ENCODE assay signal across 8 cellular contexts in the genomic region with DNA sequence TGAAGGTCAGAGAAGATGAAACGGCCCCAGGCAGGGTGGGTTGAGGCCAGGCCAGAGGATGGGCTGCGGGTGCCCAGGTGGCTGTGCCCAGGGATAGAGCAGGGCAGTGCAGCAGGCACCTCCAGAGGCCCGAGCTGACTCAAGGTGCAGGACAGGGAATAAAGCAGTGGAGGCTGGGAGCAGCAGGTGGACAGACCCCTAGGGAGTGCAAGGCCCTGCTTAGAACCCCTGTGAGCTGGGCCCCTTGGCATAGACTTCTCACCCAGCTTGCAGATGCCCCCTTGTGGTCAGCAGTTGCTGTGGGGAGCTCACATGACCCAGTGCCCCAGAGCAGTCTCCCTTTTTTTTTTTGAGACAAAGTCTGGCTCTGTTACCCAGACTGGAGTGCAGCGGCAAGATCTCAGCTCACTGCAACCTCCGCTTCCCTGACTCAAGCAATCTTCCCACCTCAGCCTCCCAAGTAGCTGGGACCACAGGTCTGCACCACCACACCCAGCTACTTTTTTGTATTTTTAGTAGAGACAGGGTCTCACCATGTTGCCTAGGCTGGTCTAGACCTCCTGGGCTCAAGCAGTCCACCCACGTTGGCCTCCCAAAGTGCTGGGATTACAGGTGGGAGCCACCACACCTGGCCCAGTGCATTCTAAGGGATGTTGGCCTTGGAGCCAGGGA.
DNase-seq lines count a peak whose midpoint lies in the region; ATAC-seq and TF ChIP-seq lines count a peak whose summit lies in the region.

No MANE protein-coding gene starts in this region.

- TF ChIP-seq POLR2A in erythroblast (IDR thresholded peaks at IDR 0.05; ENCODE audit: low read length) (no peak), thyroid gland (IDR thresholded peaks at IDR 0.05) (no peak)

- 84 to 88% methylated on average over 6 of the region's 6 CpGs for WGBS in thyroid gland, 2 donors

- no peaks in the 10 kb centered on the region for H3K9me3 ChIP-seq in thyroid gland

- H3K9me3 Mint-ChIP-seq in activated CD8-positive, alpha-beta memory T cell treated with anti-CD3 and anti-CD28 coated beads, Interleukin-2, amount 10 ng/mL, durations not matched to agents 7 days and 5 days (ENCODE audit: low read depth): no peaks in the 10 kb centered on the region
- no peaks in the 10 kb centered on the region for H3K9me3 Mint-ChIP-seq in natural killer cell treated with Interleukin-12 subunit alpha and Interleukin-12 subunit beta and Interleukin-15 and Interleukin-18, amount 100 ng/mL, for 72 hours

- in situ Hi-C loops in ACHN (cut with HindIII; ENCODE audit: low pct_ligation_motif_present, low pct_unique_long_range_greater_than_20kb, low sequenced_read_pairs): no loop called here
- in situ Hi-C loops in GM13977 (cut with MboI; ENCODE audit: low pct_unique_long_range_greater_than_20kb, low sequenced_read_pairs, unreplicated experiment): loop anchor here (25.0 kb wide), 1 partner anchor 140 kb away; no protein-coding TSS in a partner anchor

- H3K27me3 Mint-ChIP-seq in activated CD8-positive, alpha-beta memory T cell treated with anti-CD3 and anti-CD28 coated beads, Interleukin-2, amount 10 ng/mL, durations not matched to agents 7 days and 5 days: no peaks in the 10 kb centered on the region
- H3K27me3 Mint-ChIP-seq in natural killer cell treated with Interleukin-12 subunit alpha and Interleukin-12 subunit beta and Interleukin-15 and Interleukin-18, amount 100 ng/mL, for 72 hours: peaks cover 28 to 41% of the 10 kb centered on the region in 2 donors

- H3K36me3 ChIP-seq in thyroid gland: no peaks in the 10 kb centered on the region

- DNase-seq in ACHN (peak; percentile 54), GM13977 (ENCODE audit: low spot score) (peak; percentile 86), NCI-H526 (lab: John Stamatoyannopoulos, UW) (peak; percentile 8 to 80), erythroblast (lab: John Stamatoyannopoulos, UW) (peak; percentile 55 to 65), thyroid gland (peak; percentile 55 to 68)
- DNase-seq in activated CD8-positive, alpha-beta memory T cell treated with anti-CD3 and anti-CD28 coated beads, Interleukin-2, amount 10 ng/mL, durations not matched to agents 7 days and 5 days: peak; percentile 70
- DNase-seq in natural killer cell treated with Interleukin-12 subunit alpha and Interleukin-12 subunit beta and Interleukin-15 and Interleukin-18, amount 100 ng/mL, for 72 hours (ENCODE audit: low spot score): peak; percentile 61

- TF ChIP-seq CTCF in GM13977 (IDR thresholded peaks at IDR 0.05; ENCODE audit: extremely low read depth, insufficient read depth, missing control alignments) (peak; percentile 70), thyroid gland (IDR thresholded peaks at IDR 0.05) (peak in 4 of 6 experiments; percentile 35 to 61 (median 54))

- H3K27ac ChIP-seq in thyroid gland: no peak overlapping the region

- peaks cover 8% of the 10 kb centered on the region for H3K4me1 Mint-ChIP-seq in activated CD8-positive, alpha-beta memory T cell treated with anti-CD3 and anti-CD28 coated beads, Interleukin-2, amount 10 ng/mL, durations not matched to agents 7 days and 5 days
- peaks cover 0 to 5% of the 10 kb centered on the region in 2 donors for H3K4me1 Mint-ChIP-seq in natural killer cell treated with Interleukin-12 subunit alpha and Interleukin-12 subunit beta and Interleukin-15 and Interleukin-18, amount 100 ng/mL, for 72 hours (ENCODE audit: low read depth in 2 of 2)

- ATAC-seq in activated CD8-positive, alpha-beta memory T cell treated with anti-CD3 and anti-CD28 coated beads, Interleukin-2, amount 10 ng/mL, durations not matched to agents 7 days and 5 days: peak; percentile 73
- ATAC-seq in natural killer cell treated with Interleukin-12 subunit alpha and Interleukin-12 subunit beta and Interleukin-15 and Interleukin-18, amount 100 ng/mL, for 72 hours: peak; percentile 34 to 48
- ATAC-seq in HG03378 (IDR thresholded peaks at IDR 0.05; ENCODE audit: unreplicated experiment): no peak

- CTCF ChIA-PET in activated CD8-positive, alpha-beta memory T cell treated with anti-CD3 and anti-CD28 coated beads, Interleukin-2, amount 10 ng/mL, durations not matched to agents 7 days and 5 days (lab: Charles Lee): interaction anchor here (0.6 to 2.7 kb wide), 17 partner anchors 12 to 348 kb away, joined by 3 to 16 read pairs (median 4); no protein-coding TSS in a partner anchor

- no peaks in the 10 kb centered on the region for H3K36me3 Mint-ChIP-seq in activated CD8-positive, alpha-beta memory T cell treated with anti-CD3 and anti-CD28 coated beads, Interleukin-2, amount 10 ng/mL, durations not matched to agents 7 days and 5 days
- H3K36me3 Mint-ChIP-seq in natural killer cell treated with Interleukin-12 subunit alpha and Interleukin-12 subunit beta and Interleukin-15 and Interleukin-18, amount 100 ng/mL, for 72 hours: no peaks in the 10 kb centered on the region

- no peak overlapping the region for H3K27ac Mint-ChIP-seq in activated CD8-positive, alpha-beta memory T cell treated with anti-CD3 and anti-CD28 coated beads, Interleukin-2, amount 10 ng/mL, durations not matched to agents 7 days and 5 days
- peak overlapping the region in 1 of 2 donors; percentile 12 for H3K27ac Mint-ChIP-seq in natural killer cell treated with Interleukin-12 subunit alpha and Interleukin-12 subunit beta and Interleukin-15 and Interleukin-18, amount 100 ng/mL, for 72 hours

- H3K4me3 ChIP-seq in thyroid gland (replicated peaks in 1 of 3): no peak overlapping the region

- no peak overlapping the region for H3K4me3 Mint-ChIP-seq in activated CD8-positive, alpha-beta memory T cell treated with anti-CD3 and anti-CD28 coated beads, Interleukin-2, amount 10 ng/mL, durations not matched to agents 7 days and 5 days
- no peak overlapping the region for H3K4me3 Mint-ChIP-seq in natural killer cell treated with Interleukin-12 subunit alpha and Interleukin-12 subunit beta and Interleukin-15 and Interleukin-18, amount 100 ng/mL, for 72 hours

- H3K27me3 ChIP-seq in thyroid gland: no peaks in the 10 kb centered on the region

- intact Hi-C loops in thyroid gland (cut with DNase I): loop anchor here (5.0 kb wide), 1 partner anchor 190 kb away; no protein-coding TSS in a partner anchor

- no peaks in the 10 kb centered on the region for H3K4me1 ChIP-seq in thyroid gland
